In genomic region chr5:162558120-162558519, GRCh38 we compare ENCODE assay signal across 3 cellular contexts.
"Had no signal": no experiment of that assay in that cellular context is flagged by ENCODE, and none has a peak within 500 bp of the region (broad histone marks: within the 10 kb centered on the region; RNA-seq: fewer than 3 reads in every experiment).

No MANE protein-coding gene starts in this region.

- ATAC-seq: GM12878 had no signal

- DNase-seq: GDM1, GF-D8 had no signal

- H3K4me3 ChIP-seq: GM12878 had no signal
